Comparison of ENCODE assay signal across 1 cellular context in genomic region chr2:208147759-208148158, GRCh38.
A peak's percentile ranks its signal among the peaks of the same experiment; 100 is the strongest.
TF ChIP-seq lines count a peak whose summit lies in the region.

No MANE protein-coding gene starts in this region.

TF ChIP-seq in HepG2, 621 proteins besides CTCF, POLR2A, EP300 and RAD21:
- TF ChIP-seq ZKSCAN5 (CRISPR knock-in tag; IDR thresholded peaks at IDR 0.05) (no peak), MEF2D (CRISPR knock-in tag; IDR thresholded peaks at IDR 0.05) (no peak), STAG1 (CRISPR knock-in tag; IDR thresholded peaks at IDR 0.05) (peak; percentile 31; the same call in 1 of the 2 replicates)
